In the genomic region with DNA sequence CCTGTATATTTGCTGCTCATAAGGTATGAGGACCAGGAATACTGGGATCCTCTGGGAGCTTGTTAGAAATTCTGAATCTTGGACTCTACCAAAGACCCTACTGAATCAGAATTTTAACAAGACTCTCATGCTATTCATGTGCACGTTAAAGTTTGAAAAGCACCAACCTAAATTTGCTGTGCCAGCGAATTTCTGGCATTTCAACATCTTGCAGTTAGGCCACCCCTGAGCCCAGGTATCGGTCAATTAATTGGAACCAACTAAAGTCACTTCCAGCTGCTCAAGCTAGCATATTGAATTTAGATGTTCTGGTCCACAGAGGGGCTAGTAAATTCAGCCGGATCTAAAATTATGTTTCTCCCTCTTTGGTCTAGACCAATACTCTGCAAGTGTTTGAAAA, we compare ENCODE assay signal across 22 cellular contexts.
"Had no signal": no experiment of that assay in that cellular context is flagged by ENCODE, and none has a peak within 500 bp of the region (broad histone marks: within the 10 kb centered on the region; RNA-seq: fewer than 3 reads in every experiment).

No MANE protein-coding gene starts in this region.

- H3K9me3 ChIP-seq: SK-N-SH had no signal

- H3K9ac ChIP-seq: SK-N-SH had no signal

- H3K4me2 ChIP-seq: SK-N-SH had no signal

- ATAC-seq: T-cell had no signal

- H3K4me3 Mint-ChIP-seq: T-cell; T-helper 1 cell treated with Interleukin-12 subunit alpha and Interleukin-12 subunit beta and Interleukin-4 antibody, amounts not matched to agents 30 μg/mL and 1 μg/mL, for 36 hours had no signal

- DNase-seq: Kasumi-1, KG1, MV-4-11, NCI-H1048, NCI-H1105, NCI-H1417, NCI-H1436 treated with DMSO at 0.1 percent for 48 hours, NCI-H1694, NCI-H1930, NCI-H2081 treated with DMSO at 0.1 percent for 48 hours, NCI-H2171, NCI-H226, NCI-H446, NCI-H510A, NCI-H774, Right ventricle myocardium superior, RPMI8226, SK-N-SH, SW 1271, T-cell had no signal

- H3K27ac Mint-ChIP-seq: T-cell; T-helper 1 cell treated with Interleukin-12 subunit alpha and Interleukin-12 subunit beta and Interleukin-4 antibody, amounts not matched to agents 30 μg/mL and 1 μg/mL, for 36 hours had no signal

- H3K4me1 Mint-ChIP-seq: T-cell had no signal

- H3K9me2 ChIP-seq: SK-N-SH had no signal

- FAIRE-seq: RCC 7860 had no signal

- H3K36me3 Mint-ChIP-seq: T-cell had no signal
